In the genomic region with DNA sequence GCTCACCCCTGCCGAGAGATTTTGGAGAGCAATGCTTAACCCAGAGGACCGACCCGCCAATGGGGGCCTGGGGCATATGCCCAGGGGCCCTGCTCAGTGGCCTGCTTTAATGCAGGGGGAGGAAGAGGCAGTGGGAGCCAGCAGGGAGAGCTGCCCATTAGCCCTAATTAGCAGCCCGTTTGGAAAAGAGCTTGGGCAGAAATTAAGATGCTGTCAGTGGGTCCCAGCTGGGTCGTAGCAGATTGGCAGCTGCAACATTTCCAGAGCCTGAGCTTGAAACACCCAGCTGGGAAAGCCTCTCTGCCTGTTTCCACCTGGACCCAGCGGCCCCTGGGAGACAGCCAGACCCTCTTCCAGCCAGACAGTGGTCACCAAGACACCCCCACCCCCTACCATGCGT, we compare ENCODE assay signal across 20 cellular contexts.
"Had no signal": no experiment of that assay in that cellular context is flagged by ENCODE, and none has a peak within 500 bp of the region (broad histone marks: within the 10 kb centered on the region; RNA-seq: fewer than 3 reads in every experiment).

No MANE protein-coding gene starts in this region.

- H3K9me3 ChIP-seq: esophagus muscularis mucosa, gastrocnemius medialis, ovary, spleen, tibial artery, upper lobe of left lung, uterus had no signal

- H3K9me3 Mint-ChIP-seq: dendritic cell treated with granulocyte-macrophage colony-stimulating factor and Interleukin-4, amounts not matched to agents 40 ng/mL and 50 ng/mL, for 4 days; effector memory CD8-positive, alpha-beta T cell; naive thymus-derived CD4-positive, alpha-beta T cell; nephron progenitor cell; stimulated activated memory B cell treated with anti-CD40 and anti-IgM and Interleukin-4, amounts not matched to agents 10 μg/mL and 1 μg/mL and 100 μg/mL, for 72 hours; stimulated activated naive CD8-positive, alpha-beta T cell treated with anti-CD3 and anti-CD28 coated beads, Interleukin-15, Interleukin-2, amounts not matched to agents 100 ng/mL and 50 ng/mL, for 24 hours had no signal

- H3K4me3 Mint-ChIP-seq: dendritic cell treated with granulocyte-macrophage colony-stimulating factor and Interleukin-4, amounts not matched to agents 40 ng/mL and 50 ng/mL, for 4 days; effector memory CD8-positive, alpha-beta T cell; naive thymus-derived CD4-positive, alpha-beta T cell; nephron progenitor cell; stimulated activated memory B cell treated with anti-CD40 and anti-IgM and Interleukin-4, amounts not matched to agents 10 μg/mL and 1 μg/mL and 100 μg/mL, for 72 hours; stimulated activated naive CD8-positive, alpha-beta T cell treated with anti-CD3 and anti-CD28 coated beads, Interleukin-15, Interleukin-2, amounts not matched to agents 100 ng/mL and 50 ng/mL, for 24 hours had no signal

- H3K36me3 Mint-ChIP-seq: naive thymus-derived CD4-positive, alpha-beta T cell; stimulated activated memory B cell treated with anti-CD40 and anti-IgM and Interleukin-4, amounts not matched to agents 10 μg/mL and 1 μg/mL and 100 μg/mL, for 72 hours had no signal

- H3K4me1 ChIP-seq: esophagus muscularis mucosa, gastrocnemius medialis, spleen, tibial artery, upper lobe of left lung, uterus had no signal

- H3K4me3 ChIP-seq: esophagus muscularis mucosa, gastrocnemius medialis, ovary, spleen, tibial artery, upper lobe of left lung, uterus had no signal

- H3K27ac Mint-ChIP-seq: dendritic cell treated with granulocyte-macrophage colony-stimulating factor and Interleukin-4, amounts not matched to agents 40 ng/mL and 50 ng/mL, for 4 days; effector memory CD8-positive, alpha-beta T cell; naive thymus-derived CD4-positive, alpha-beta T cell; nephron progenitor cell; progenitor cell of endocrine pancreas; stimulated activated memory B cell treated with anti-CD40 and anti-IgM and Interleukin-4, amounts not matched to agents 10 μg/mL and 1 μg/mL and 100 μg/mL, for 72 hours; stimulated activated naive CD8-positive, alpha-beta T cell treated with anti-CD3 and anti-CD28 coated beads, Interleukin-15, Interleukin-2, amounts not matched to agents 100 ng/mL and 50 ng/mL, for 24 hours had no signal

- H3K27ac ChIP-seq: epithelial cell of prostate, esophagus muscularis mucosa, gastrocnemius medialis, ovary, spleen, tibial artery, upper lobe of left lung, uterus had no signal

- H3K4me1 Mint-ChIP-seq: naive thymus-derived CD4-positive, alpha-beta T cell; stimulated activated memory B cell treated with anti-CD40 and anti-IgM and Interleukin-4, amounts not matched to agents 10 μg/mL and 1 μg/mL and 100 μg/mL, for 72 hours had no signal

- H3K27me3 ChIP-seq: ovary had no signal

- H3K36me3 ChIP-seq: esophagus muscularis mucosa, gastrocnemius medialis, ovary, spleen, tibial artery, upper lobe of left lung, uterus had no signal

- DNase-seq: effector memory CD8-positive, alpha-beta T cell; gastrocnemius medialis; islet precursor cell; mammary epithelial cell; naive thymus-derived CD4-positive, alpha-beta T cell; nephron progenitor cell; ovary; stimulated activated CD4-positive, alpha-beta T cell treated with anti-CD3 and anti-CD28 coated beads, Interleukin-15, amount 100 ng/mL, for 24 hours; stimulated activated CD4-positive, alpha-beta T cell treated with anti-CD3 and anti-CD28 coated beads, Interleukin-1b, Interleukin-23, amount 100 ng/mL, for 48 hours; stimulated activated CD4-positive, alpha-beta T cell treated with anti-CD3 and anti-CD28 coated beads, Interleukin-4, amount 100 ng/mL, for 24 hours; tibial artery; upper lobe of left lung; uterus had no signal
